12 cellular contexts compared by ENCODE assay signal in genomic region chr6:6781172-6781876, GRCh38.
A peak's percentile ranks its signal among the peaks of the same experiment; 100 is the strongest.
DNase-seq lines count a peak whose midpoint lies in the region; ATAC-seq and TF ChIP-seq lines count a peak whose summit lies in the region.
"Had no signal": no experiment of that assay in that cellular context is flagged by ENCODE, and none has a peak within 500 bp of the region (broad histone marks: within the 10 kb centered on the region; RNA-seq: fewer than 3 reads in every experiment).

No MANE protein-coding gene starts in this region.

- BruUV-seq in A673 (replicated peaks; lab: Mats Ljungman, UMichigan) = no TSS peak

- TF ChIP-seq CTCF in A673 (conservative IDR thresholded peaks at IDR 0.05; ENCODE audit: low read depth, low read length) (no peak), brain microvascular endothelial cell (IDR thresholded peaks at IDR 0.05; ENCODE audit: low read depth, low read length, missing control alignments) (no peak)

- no peak for ATAC-seq in HG02981 (IDR thresholded peaks at IDR 0.05; ENCODE audit: unreplicated experiment)
- ATAC-seq: naive thymus-derived CD8-positive, alpha-beta T cell had no signal

- H3K4ac ChIP-seq in mesenchymal stem cell (ENCODE audit: low read depth in 1 of 2, low read length in 2 of 2) = no peak overlapping the region

- H3K18ac ChIP-seq in mesenchymal stem cell (ENCODE audit: low read depth in 1 of 2, low read length in 2 of 2) = no peak overlapping the region

- no peak overlapping the region for H3K4me3 ChIP-seq in A673 (ENCODE audit: low read depth, low read length, poor library complexity, severe bottlenecking)
- H3K4me3 ChIP-seq in brain microvascular endothelial cell (ENCODE audit: low read depth, low read length) = no peak overlapping the region
- peak overlapping the region in 1 of 2 experiments; percentile 61 for H3K4me3 ChIP-seq in mesenchymal stem cell (ENCODE audit: insufficient read depth in 1 of 2, low read depth in 1 of 2, low read length in 2 of 2)

- no peak overlapping the region for H3K14ac ChIP-seq in mesenchymal stem cell (ENCODE audit: low read length in 2 of 2)

- H2BK12ac ChIP-seq in mesenchymal stem cell (ENCODE audit: low read length in 2 of 2) = no peak overlapping the region

- H2AK5ac ChIP-seq in mesenchymal stem cell (ENCODE audit: low read length, severe bottlenecking) = no peak overlapping the region

- H3K79me1 ChIP-seq in mesenchymal stem cell (replicated peaks; ENCODE audit: low read length, poor library complexity, severe bottlenecking) = no peaks in the 10 kb centered on the region

- intact Hi-C loops in A673 (cut with micrococcal nuclease; ENCODE audit: unreplicated experiment) = no loop called here

- H3K27ac ChIP-seq in A673 (ENCODE audit: low read depth, low read length, poor library complexity, severe bottlenecking) (peak overlapping the region; percentile 73), brain microvascular endothelial cell (no peak overlapping the region), mesenchymal stem cell (ENCODE audit: low read length, poor library complexity, severe bottlenecking) (peak overlapping the region; percentile 62)
- H3K27ac ChIP-seq: epithelial cell of prostate had no signal

- no peak overlapping the region for H2AFZ ChIP-seq in mesenchymal stem cell (ENCODE audit: low read depth, low read length)

- peak overlapping the region; percentile 25 for H3K9ac ChIP-seq in mesenchymal stem cell (ENCODE audit: low read length)

- H2BK5ac ChIP-seq in mesenchymal stem cell (ENCODE audit: low read depth, low read length, poor library complexity, severe bottlenecking) = no peak overlapping the region

- no peak overlapping the region for H4K91ac ChIP-seq in mesenchymal stem cell (ENCODE audit: low read length)

- DNase-seq in A673 (ENCODE audit: low spot score) (peak; percentile 85), HS-5 (ENCODE audit: low read depth) (peak; percentile 35), brain microvascular endothelial cell (peak; percentile 53), mesenchymal stem cell (peak; percentile 92), amniotic stem cell (lab: John Stamatoyannopoulos, UW) (no peak), NCI-H146 (lab: John Stamatoyannopoulos, UW) (no peak)
- DNase-seq in stimulated activated CD4-positive, alpha-beta T cell treated with anti-CD3 and anti-CD28 coated beads, Interleukin-12 subunit alpha, Interleukin-12 subunit beta, amount 100 ng/mL, for 4 hours = no peak
- DNase-seq: activated gamma-delta T cell treated with Interleukin-2 at 50 U/mL for 16 hours; naive thymus-derived CD8-positive, alpha-beta T cell; NCI-H1417 had no signal

- 0% methylated on average over 1 of the region's 3 CpGs for WGBS in mesenchymal stem cell

- H3K23ac ChIP-seq in mesenchymal stem cell (ENCODE audit: low read length in 2 of 2) = no peak overlapping the region

- peak overlapping the region; percentile 33 for H3K4me2 ChIP-seq in mesenchymal stem cell (ENCODE audit: low read length, poor library complexity, severe bottlenecking)

- H2BK120ac ChIP-seq in mesenchymal stem cell (ENCODE audit: low read depth, low read length) = no peak overlapping the region

- in situ Hi-C loops in brain microvascular endothelial cell (cut with HindIII; ENCODE audit: low pct_ligation_motif_present, low sequenced_read_pairs) = no loop called here

- CTCF ChIA-PET in A673 (lab: Charles Lee) = interaction anchor here (1.3 kb wide), 1 partner anchor 22 kb away, joined by 3 read pairs; no protein-coding TSS in a partner anchor

- POLR2A ChIA-PET in A673 (lab: Charles Lee; ENCODE audit: low non-redundant PET) = no interaction called here

- no peaks in the 10 kb centered on the region for H3K36me3 ChIP-seq in A673 (ENCODE audit: insufficient read depth, low read length, poor library complexity, severe bottlenecking)
- no peaks in the 10 kb centered on the region for H3K36me3 ChIP-seq in brain microvascular endothelial cell (replicated peaks)
- no peaks in the 10 kb centered on the region for H3K36me3 ChIP-seq in mesenchymal stem cell (ENCODE audit: control insufficient read depth in 1 of 2, insufficient read depth in 2 of 2, low read depth in 1 of 2, low read length in 2 of 2)

- peaks cover 4% of the 10 kb centered on the region for H3K9me3 ChIP-seq in A673 (ENCODE audit: low read depth, low read length, poor library complexity, severe bottlenecking)
- peaks cover 7% of the 10 kb centered on the region for H3K9me3 ChIP-seq in mesenchymal stem cell (ENCODE audit: control insufficient read depth, low read length)

- H3K4me1 ChIP-seq in A673 (ENCODE audit: insufficient read depth, low read length, poor library complexity, severe bottlenecking) (peaks cover 36% of the 10 kb centered on the region), mesenchymal stem cell (ENCODE audit: control insufficient read depth, insufficient read depth, low read depth, low read length) (peaks cover 7% of the 10 kb centered on the region)

- H3K27me3 ChIP-seq in A673 (replicated peaks; ENCODE audit: insufficient read depth, low read depth, low read length, poor library complexity) = no peaks in the 10 kb centered on the region
- H3K27me3 ChIP-seq in brain microvascular endothelial cell (replicated peaks) = no peaks in the 10 kb centered on the region
- H3K27me3 ChIP-seq in mesenchymal stem cell (ENCODE audit: control insufficient read depth in 1 of 2, insufficient read depth in 1 of 2, low read length in 2 of 2) = peaks cover 3 to 25% of the 10 kb centered on the region in 2 experiments

- no peak overlapping the region for H2BK15ac ChIP-seq in mesenchymal stem cell (ENCODE audit: low read depth, poor library complexity, severe bottlenecking)

- H4K8ac ChIP-seq in mesenchymal stem cell (ENCODE audit: low read length) = no peak overlapping the region

Comparison
In these comparisons a context has a peak if more than half of its experiments do, and no peak if none do; other contexts are left out.
1. DNase-seq: peak in A673 (single experiment), HS-5 (single experiment), brain microvascular endothelial cell (single experiment) and mesenchymal stem cell (single experiment); none in amniotic stem cell (single experiment), NCI-H146 (single experiment) and stimulated activated CD4-positive, alpha-beta T cell treated with anti-CD3 and anti-CD28 coated beads, Interleukin-12 subunit alpha, Interleukin-12 subunit beta, amount 100 ng/mL, for 4 hours (single experiment).